Comparison of ENCODE assay signal across 11 cellular contexts in the genomic region with DNA sequence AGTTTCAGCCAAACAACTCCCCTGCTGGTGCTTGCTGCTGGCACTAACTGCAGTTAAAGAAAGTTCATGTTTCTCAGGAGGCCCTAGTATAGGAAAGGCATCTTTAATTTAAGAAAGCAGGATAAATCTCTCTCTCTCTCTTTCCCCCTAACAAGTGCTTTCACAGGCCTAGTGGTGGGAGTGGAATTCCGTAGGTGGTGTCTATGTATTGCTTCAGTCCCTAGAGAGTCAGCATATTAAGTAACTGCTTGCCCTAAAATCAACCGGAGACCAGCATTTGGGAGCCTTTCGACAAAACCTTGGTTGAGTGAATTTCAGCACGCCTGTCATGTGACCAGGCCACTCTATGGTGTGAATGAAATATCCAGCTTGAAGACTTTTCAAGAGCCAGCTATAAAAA.
DNase-seq lines count a peak whose midpoint lies in the region; ATAC-seq and TF ChIP-seq lines count a peak whose summit lies in the region.
"Had no signal": no experiment of that assay in that cellular context is flagged by ENCODE, and none has a peak within 500 bp of the region (broad histone marks: within the 10 kb centered on the region; RNA-seq: fewer than 3 reads in every experiment).

No MANE protein-coding gene starts in this region.

- peak overlapping the region in 4 of 5 experiments; percentile 57 to 87 (median 76) for H3K27ac Mint-ChIP-seq in brain

- H3K27me3 Mint-ChIP-seq in brain = peaks cover 9% of the 10 kb centered on the region

- no peak for TF ChIP-seq CTCF in brain (conservative IDR thresholded peaks at IDR 0.05)

- H3K4me1 Mint-ChIP-seq in brain = peaks cover 23% of the 10 kb centered on the region

- H3K36me3 Mint-ChIP-seq in brain = no peaks in the 10 kb centered on the region

- H3K4me3 Mint-ChIP-seq in brain = peak overlapping the region in 2 of 5 experiments; percentile 26 to 29

- DNase-seq in HCEC 1CT = peak; percentile 35
- DNase-seq in iris pigment epithelial cell (ENCODE audit: low read depth) = peak; percentile 70
- peak; percentile 57 for DNase-seq in smooth muscle cell of the brain vasculature (ENCODE audit: low read depth, low spot score)
- DNase-seq in activated effector memory CD4-positive, alpha-beta T cell treated with anti-CD3 and anti-CD28 coated beads, Interleukin-2, amount 50 U/mL, for 16 hours = no peak
- no peak for DNase-seq in NCI-H2081 treated with DMSO at 0.1 percent for 48 hours (lab: John Stamatoyannopoulos, UW)
- DNase-seq: cerebellar nuclear complex; KG1; stimulated activated CD4-positive, alpha-beta T cell treated with anti-CD3 and anti-CD28 coated beads, Interleukin-12 subunit alpha, Interleukin-12 subunit beta, amount 100 ng/mL, for 4 hours had no signal

- ATAC-seq in GM18868 (IDR thresholded peaks at IDR 0.05; ENCODE audit: unreplicated experiment) (no peak), HG02759 (IDR thresholded peaks at IDR 0.05; ENCODE audit: unreplicated experiment) (no peak)

- H3K9me3 Mint-ChIP-seq in brain = peaks cover 0 to 12% (median 0%) of the 10 kb centered on the region in 5 experiments

Comparison
In these comparisons a context has a peak if more than half of its experiments do, and no peak if none do; other contexts are left out.
1. DNase-seq: peak in HCEC 1CT (single experiment), iris pigment epithelial cell (single experiment) and smooth muscle cell of the brain vasculature (single experiment); none in activated effector memory CD4-positive, alpha-beta T cell treated with anti-CD3 and anti-CD28 coated beads, Interleukin-2, amount 50 U/mL, for 16 hours (single experiment) and NCI-H2081 treated with DMSO at 0.1 percent for 48 hours (single experiment).